8 cellular contexts compared by ENCODE assay signal in the genomic region with DNA sequence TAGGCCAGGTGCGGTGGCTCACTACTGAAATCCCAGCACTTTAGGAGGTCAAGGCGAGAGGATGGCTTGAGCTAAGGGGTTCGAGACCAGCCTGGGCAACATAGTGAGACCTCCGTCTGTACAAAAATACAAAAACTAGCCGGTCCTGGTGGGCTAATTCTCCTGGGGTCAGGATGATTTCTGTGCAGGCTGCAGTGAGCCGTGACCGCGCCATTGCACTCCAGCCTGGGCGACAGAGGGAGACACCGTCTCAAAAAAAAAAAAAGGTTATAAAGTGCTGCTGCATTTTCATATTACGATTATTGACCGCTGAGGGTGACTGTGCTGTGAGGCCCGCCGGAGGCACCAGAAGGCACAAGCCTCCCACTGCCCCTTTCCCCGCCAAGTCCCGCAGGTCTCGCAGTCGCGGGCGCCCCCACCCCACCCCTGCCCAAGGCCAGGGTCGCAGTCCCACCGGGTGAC. TPM values are rescaled to one million over a fixed set of nuclear protein-coding genes. Genes with fewer than 3 reads are reported as not detected.
DNase-seq lines count a peak whose midpoint lies in the region; ATAC-seq, FAIRE-seq and TF ChIP-seq lines count a peak whose summit lies in the region.

No MANE protein-coding gene starts in this region.

- H3K36me3 ChIP-seq in BJ (ENCODE audit: control insufficient read depth, insufficient read depth, low read length) (no peaks in the 10 kb centered on the region; the same call in 1 of the 2 replicates), HUES48 (ENCODE audit: control insufficient read depth, insufficient read depth, low read length) (no peaks in the 10 kb centered on the region)

- H3K9ac ChIP-seq in HUES48 (ENCODE audit: low read depth, low read length): no peak overlapping the region

- H3K9me3 Mint-ChIP-seq in central memory CD8-positive, alpha-beta T cell: no peaks in the 10 kb centered on the region
- H3K9me3 Mint-ChIP-seq in naive thymus-derived CD8-positive, alpha-beta T cell: no peaks in the 10 kb centered on the region

- CTCF ChIA-PET in BJ (lab: Yijun Ruan, JAX): interaction anchor here (0.5 to 10.1 kb wide), 5 partner anchors 29 to 938 kb away, joined by 3 to 62 read pairs (median 3); no protein-coding TSS in a partner anchor

- H3K4me1 Mint-ChIP-seq in central memory CD8-positive, alpha-beta T cell: peaks cover 35% of the 10 kb centered on the region
- peaks cover 27 to 74% (median 65%) of the 10 kb centered on the region in 4 donors for H3K4me1 Mint-ChIP-seq in naive thymus-derived CD8-positive, alpha-beta T cell

- no peaks in the 10 kb centered on the region for H3K27me3 Mint-ChIP-seq in central memory CD8-positive, alpha-beta T cell
- no peaks in the 10 kb centered on the region for H3K27me3 Mint-ChIP-seq in naive thymus-derived CD8-positive, alpha-beta T cell

- H3K4me1 ChIP-seq in HUES48 (ENCODE audit: control insufficient read depth, insufficient read depth, low read length): peaks cover 16% of the 10 kb centered on the region

- H3K27me3 ChIP-seq in BJ (ENCODE audit: control insufficient read depth, insufficient read depth, low read length) (no peaks in the 10 kb centered on the region), HUES48 (ENCODE audit: control insufficient read depth, insufficient read depth, low read length) (peaks cover 7% of the 10 kb centered on the region; the same call in 1 of the 2 replicates)

- TF ChIP-seq CTCF in BJ (IDR thresholded peaks at IDR 0.05; ENCODE audit: insufficient read depth, low read depth, low read length): no peak
- no peak for TF ChIP-seq CTCF in D721Med (IDR thresholded peaks at IDR 0.05; ENCODE audit: insufficient read depth, missing control alignments)

- peak overlapping the region; percentile 57 for H3K27ac Mint-ChIP-seq in central memory CD8-positive, alpha-beta T cell (ENCODE audit: low read depth)
- peak overlapping the region; percentile 75 to 92 (median 86) for H3K27ac Mint-ChIP-seq in naive thymus-derived CD8-positive, alpha-beta T cell

- no peaks in the 10 kb centered on the region for H3K9me3 ChIP-seq in HUES48 (ENCODE audit: control insufficient read depth, insufficient read depth, low read length)

- peaks cover 7% of the 10 kb centered on the region for H3K36me3 Mint-ChIP-seq in central memory CD8-positive, alpha-beta T cell (ENCODE audit: insufficient read depth)
- peaks cover 0 to 2% (median 0%) of the 10 kb centered on the region in 3 donors for H3K36me3 Mint-ChIP-seq in naive thymus-derived CD8-positive, alpha-beta T cell

- FAIRE-seq in D721Med (lab: Jason Lieb, UNC): no peak

- POLR2A ChIA-PET in BJ (lab: Charles Lee): no interaction called here
- POLR2A ChIA-PET in naive thymus-derived CD8-positive, alpha-beta T cell (lab: Charles Lee): interaction anchor here (0.7 to 10.5 kb wide), 7 partner anchors 9 to 55 kb away, joined by 3 to 154 read pairs (median 26); a partner anchor contains a TSS

- peak; percentile 9 for ATAC-seq in central memory CD8-positive, alpha-beta T cell (replicated peaks; ENCODE audit: extremely low read depth, poor library complexity, severe bottlenecking)
- peak; percentile 5 to 15 for ATAC-seq in naive thymus-derived CD8-positive, alpha-beta T cell
- no peak for ATAC-seq in HG03039 (IDR thresholded peaks at IDR 0.05; ENCODE audit: unreplicated experiment)

- DNase-seq in BJ (ENCODE audit: low read depth): no peak
- no peak for DNase-seq in central memory CD8-positive, alpha-beta T cell (ENCODE audit: low spot score in 2 of 2)
- no peak for DNase-seq in naive thymus-derived CD8-positive, alpha-beta T cell
- no peak for DNase-seq in D721Med (ENCODE audit: insufficient read length, low spot score)
- no peak for DNase-seq in NCI-H1417 (lab: John Stamatoyannopoulos, UW)
- no peak for DNase-seq in RKO (ENCODE audit: low spot score)

- H3K4me3 Mint-ChIP-seq in central memory CD8-positive, alpha-beta T cell: peak overlapping the region; percentile 90
- peak overlapping the region; percentile 72 to 94 (median 79) for H3K4me3 Mint-ChIP-seq in naive thymus-derived CD8-positive, alpha-beta T cell

- H3K4me3 ChIP-seq in BJ (ENCODE audit: low read depth, low read length): peak overlapping the region; percentile 82
- H3K4me3 ChIP-seq in HUES48 (ENCODE audit: low read depth, low read length): peak overlapping the region; percentile 84

- no peak overlapping the region for H3K27ac ChIP-seq in HUES48 (ENCODE audit: low read depth, low read length)

RNA-seq across cellular contexts. Expression of a gene that starts 0.5 kb away (rescaled TPM):
- polyA plus RNA-seq in BJ (2011; rRNA removed): 5.3 and 8.7 TPM in 2 replicates
- 4.6 and 10.1 TPM in 2 replicates for polyA minus RNA-seq in BJ (2011; rRNA and poly(A)+ RNA removed)
- total RNA-seq in naive thymus-derived CD8-positive, alpha-beta T cell: 10 to 100 TPM; 18.0 to 19.8 TPM
- polyA plus RNA-seq in naive thymus-derived CD8-positive, alpha-beta T cell: 10 to 100 TPM in 2 of 3 donors, 1 to 10 TPM in 1; 3.8 to 19.7 (median 15.5) TPM

RNA-seq across cellular contexts. Expression of a gene that starts 50.3 kb away (rescaled TPM):
- polyA plus RNA-seq in BJ (2011; rRNA removed): 21.8 and 33.9 TPM in 2 replicates
- polyA minus RNA-seq in BJ (2011; rRNA and poly(A)+ RNA removed): 9.7 and 12.2 TPM in 2 replicates
- total RNA-seq in naive thymus-derived CD8-positive, alpha-beta T cell: 10 to 100 TPM; 23.2 to 23.8 TPM
- polyA plus RNA-seq in naive thymus-derived CD8-positive, alpha-beta T cell: 10 to 100 TPM; 16.7 to 32.3 (median 19.8) TPM

RNA-seq across cellular contexts. Expression of a gene that starts 58.7 kb away (rescaled TPM):
- polyA plus RNA-seq in BJ (2011; rRNA removed): 55.3 and 81.4 TPM in 2 replicates
- 27.4 and 37.7 TPM in 2 replicates for polyA minus RNA-seq in BJ (2011; rRNA and poly(A)+ RNA removed)
- 10 to 100 TPM; 67.5 to 67.9 TPM for total RNA-seq in naive thymus-derived CD8-positive, alpha-beta T cell
- 100 to 1,000 TPM; 125 to 130 (median 127) TPM for polyA plus RNA-seq in naive thymus-derived CD8-positive, alpha-beta T cell
